Comparison of ENCODE assay signal across 9 cellular contexts in the genomic region with DNA sequence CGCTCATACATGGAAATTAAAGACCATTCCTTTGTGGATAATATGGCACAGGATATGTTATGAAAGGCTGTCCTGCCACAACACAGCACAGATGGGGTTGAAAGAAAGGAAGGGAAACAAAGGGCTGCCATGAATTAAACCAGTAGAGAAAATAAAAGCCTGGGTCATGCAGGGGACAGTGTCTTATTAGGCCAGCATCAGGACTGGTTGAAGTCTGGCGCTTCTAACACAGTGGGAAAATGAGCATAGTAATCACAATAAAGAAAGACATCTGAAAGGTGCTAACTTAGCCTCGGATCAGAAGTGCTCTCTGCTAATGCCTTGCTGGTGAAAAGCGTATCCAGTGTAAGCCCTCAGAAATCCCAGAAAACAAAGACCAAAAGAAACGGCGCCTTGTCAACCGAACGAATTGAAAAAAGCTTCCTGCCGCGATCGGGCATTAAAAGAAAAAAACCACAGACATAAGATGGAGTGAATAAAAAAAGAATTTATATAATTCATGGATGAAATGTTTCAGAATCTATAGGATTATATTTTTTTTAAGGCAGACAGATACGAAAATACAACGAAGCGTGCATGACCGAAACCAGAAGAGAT. TPM values are rescaled to one million over a fixed set of nuclear protein-coding genes. Genes with fewer than 3 reads are reported as not detected.
DNase-seq lines count a peak whose midpoint lies in the region; ATAC-seq, FAIRE-seq and TF ChIP-seq lines count a peak whose summit lies in the region.
"Had no signal": no experiment of that assay in that cellular context is flagged by ENCODE, and none has a peak within 500 bp of the region (broad histone marks: within the 10 kb centered on the region; RNA-seq: fewer than 3 reads in every experiment).

No MANE protein-coding gene starts in this region.

- H2AFZ ChIP-seq in endothelial cell of umbilical vein (ENCODE audit: low read depth, low read length) = no peak overlapping the region

- FAIRE-seq in endothelial cell of umbilical vein (lab: Jason Lieb, UNC) = no peak

- intact Hi-C loops in endothelial cell of umbilical vein (cut with micrococcal nuclease) = no loop called here

- H3K79me2 ChIP-seq in endothelial cell of umbilical vein (ENCODE audit: control insufficient read depth, insufficient read depth, low read length) = peaks cover 7% of the 10 kb centered on the region

- H3K27ac ChIP-seq in endothelial cell of umbilical vein (ENCODE audit: insufficient read depth, low read depth, low read length) = no peak overlapping the region
- H3K27ac ChIP-seq: prostate gland had no signal

- no peaks in the 10 kb centered on the region for H3K4me1 ChIP-seq in endothelial cell of umbilical vein (ENCODE audit: control insufficient read depth, extremely low read depth, insufficient read depth, low read length)
- H3K4me1 ChIP-seq: prostate gland had no signal

- CTCF ChIA-PET in activated CD8-positive, alpha-beta memory T cell treated with anti-CD3 and anti-CD28 coated beads, Interleukin-2, amount 10 ng/mL, durations not matched to agents 7 days and 5 days (lab: Charles Lee) = no interaction called here
- CTCF ChIA-PET in endothelial cell of umbilical vein (lab: Charles Lee) = no interaction called here

- H3K36me3 ChIP-seq in endothelial cell of umbilical vein (ENCODE audit: control insufficient read depth in 2 of 2, extremely low read depth in 1 of 2, insufficient read depth in 2 of 2, low read length in 2 of 2) = no peaks in the 10 kb centered on the region
- H3K36me3 ChIP-seq: prostate gland had no signal

- no peaks in the 10 kb centered on the region for H3K27me3 ChIP-seq in endothelial cell of umbilical vein (ENCODE audit: control insufficient read depth in 2 of 2, insufficient read depth in 2 of 2, low read length in 2 of 2)

- peaks cover 2% of the 10 kb centered on the region for H3K9me3 ChIP-seq in endothelial cell of umbilical vein (replicated peaks; ENCODE audit: control insufficient read depth, insufficient read depth, low read length)
- H3K9me3 ChIP-seq: prostate gland had no signal

- POLR2A ChIA-PET in endothelial cell of umbilical vein (lab: Charles Lee) = no interaction called here

- no peak for ATAC-seq in activated CD8-positive, alpha-beta memory T cell treated with anti-CD3 and anti-CD28 coated beads, Interleukin-2, amount 10 ng/mL, durations not matched to agents 7 days and 5 days

- H3K4me2 ChIP-seq in endothelial cell of umbilical vein (ENCODE audit: insufficient read depth, low read length) = no peak overlapping the region

- no peaks in the 10 kb centered on the region for H3K9me1 ChIP-seq in endothelial cell of umbilical vein (replicated peaks; ENCODE audit: control insufficient read depth, extremely low read depth, insufficient read depth, low read length)

- DNase-seq in activated CD8-positive, alpha-beta memory T cell treated with anti-CD3 and anti-CD28 coated beads, Interleukin-2, amount 10 ng/mL, durations not matched to agents 7 days and 5 days = no peak
- DNase-seq in activated CD8-positive, alpha-beta memory T cell treated with anti-CD3 and anti-CD28 coated beads for 24 hours = no peak
- DNase-seq in NCI-H82 treated with DMSO at 0.1 percent for 48 hours (lab: John Stamatoyannopoulos, UW; ENCODE audit: unreplicated experiment) (peak; percentile 75), endothelial cell of umbilical vein (ENCODE audit: low read depth, low spot score) (peak; percentile 1), stromal cell of bone marrow (ENCODE audit: low read depth) (peak; percentile 0), HuH-7.5 (ENCODE audit: low spot score) (no peak), HPDE6-E6E7 (ENCODE audit: extremely low spot score) (no peak)
- no peak for DNase-seq in stimulated activated CD4-positive, alpha-beta T cell treated with anti-CD3 and anti-CD28 coated beads, Interleukin-2, amount 100 ng/mL, for 24 hours

- H3K27ac Mint-ChIP-seq in activated CD8-positive, alpha-beta memory T cell treated with anti-CD3 and anti-CD28 coated beads, Interleukin-2, amount 10 ng/mL, durations not matched to agents 7 days and 5 days = no peak overlapping the region

- no peak for TF ChIP-seq POLR2A in endothelial cell of umbilical vein (IDR thresholded peaks at IDR 0.05; ENCODE audit: low read depth, low read length)

- H3K4me3 ChIP-seq in endothelial cell of umbilical vein (replicated peaks in 1 of 3; ENCODE audit: insufficient read depth in 1 of 3, low read depth in 1 of 3, low read length in 3 of 3) = no peak overlapping the region
- H3K4me3 ChIP-seq: prostate gland had no signal

- H3K4me1 Mint-ChIP-seq in activated CD8-positive, alpha-beta memory T cell treated with anti-CD3 and anti-CD28 coated beads, Interleukin-2, amount 10 ng/mL, durations not matched to agents 7 days and 5 days = no peaks in the 10 kb centered on the region

- H3K9me3 Mint-ChIP-seq in activated CD8-positive, alpha-beta memory T cell treated with anti-CD3 and anti-CD28 coated beads, Interleukin-2, amount 10 ng/mL, durations not matched to agents 7 days and 5 days (ENCODE audit: low read depth) = peaks cover 3% of the 10 kb centered on the region

- no peak for TF ChIP-seq CTCF in endothelial cell of umbilical vein (IDR thresholded peaks at IDR 0.05; ENCODE audit: extremely low read depth in 1 of 2, insufficient read depth in 1 of 2, low read depth in 1 of 2, low read length in 2 of 2)

- dilution Hi-C loops in endothelial cell of umbilical vein (cut with MboI; ENCODE audit: extremely low pct_ligation_motif_present, low sequenced_read_pairs) = no loop called here

- H3K9ac ChIP-seq in endothelial cell of umbilical vein (replicated peaks; ENCODE audit: extremely low read depth, insufficient read depth, low read length) = no peak overlapping the region

- BruUV-seq in endothelial cell of umbilical vein (replicated peaks; lab: Mats Ljungman, UMichigan) = no TSS peak

- H4K20me1 ChIP-seq in endothelial cell of umbilical vein (replicated peaks; ENCODE audit: control insufficient read depth, extremely low read depth, insufficient read depth, low read length) = no peaks in the 10 kb centered on the region

- peak overlapping the region; percentile 55 for H3K4me3 Mint-ChIP-seq in activated CD8-positive, alpha-beta memory T cell treated with anti-CD3 and anti-CD28 coated beads, Interleukin-2, amount 10 ng/mL, durations not matched to agents 7 days and 5 days

- no peaks in the 10 kb centered on the region for H3K27me3 Mint-ChIP-seq in activated CD8-positive, alpha-beta memory T cell treated with anti-CD3 and anti-CD28 coated beads, Interleukin-2, amount 10 ng/mL, durations not matched to agents 7 days and 5 days

- no peaks in the 10 kb centered on the region for H3K36me3 Mint-ChIP-seq in activated CD8-positive, alpha-beta memory T cell treated with anti-CD3 and anti-CD28 coated beads, Interleukin-2, amount 10 ng/mL, durations not matched to agents 7 days and 5 days

TF ChIP-seq in endothelial cell of umbilical vein, 7 proteins besides CTCF, POLR2A, EP300 and RAD21:
- TF ChIP-seq MYC (IDR thresholded peaks at IDR 0.05; ENCODE audit: low read depth, low read length) (no peak), EZH2 (IDR thresholded peaks at IDR 0.05; ENCODE audit: borderline replicate concordance, low read depth, low read length, severe bottlenecking) (no peak), POLR2AphosphoS5 (IDR thresholded peaks at IDR 0.05; ENCODE audit: insufficient read depth, low read depth, low read length) (no peak), GATA2 (IDR thresholded peaks at IDR 0.05; ENCODE audit: insufficient read depth, insufficient read length, low read depth, low read length) (no peak), JUN (IDR thresholded peaks at IDR 0.05; ENCODE audit: borderline replicate concordance, insufficient read depth, insufficient read length, low read depth) (no peak), FOS (IDR thresholded peaks at IDR 0.05; ENCODE audit: borderline replicate concordance, insufficient read depth, low read length) (no peak)
- TF ChIP-seq, protein P1, sequence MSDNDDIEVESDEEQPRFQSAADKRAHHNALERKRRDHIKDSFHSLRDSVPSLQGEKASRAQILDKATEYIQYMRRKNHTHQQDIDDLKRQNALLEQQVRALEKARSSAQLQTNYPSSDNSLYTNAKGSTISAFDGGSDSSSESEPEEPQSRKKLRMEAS (IDR thresholded peaks at IDR 0.05; ENCODE audit: insufficient read depth, insufficient read length) = no peak

RNA-seq across cellular contexts. Expression of a gene that starts 0.6 kb away (rescaled TPM):
- total RNA-seq in activated CD8-positive, alpha-beta memory T cell treated with anti-CD3 and anti-CD28 coated beads, Interleukin-2, amount 10 ng/mL, durations not matched to agents 7 days and 5 days = 1 to 10 TPM; 1.4 to 1.9 TPM
- 0.18 TPM in 2 replicates for total RNA-seq in endothelial cell of umbilical vein
- polyA plus RNA-seq in endothelial cell of umbilical vein = 0.16 and 0.40 TPM in 2 replicates
- 0.28 and 0.39 TPM in 2 replicates for polyA plus RNA-seq in endothelial cell of umbilical vein (2011; cell fraction: cytosol; rRNA removed)
- polyA plus RNA-seq in endothelial cell of umbilical vein (2011; cell fraction: nucleus; rRNA removed) = 1.0 and 1.3 TPM in 2 replicates
- polyA plus RNA-seq in endothelial cell of umbilical vein (2012) = 0.17 TPM in 1 of 2 replicates, not detected in the other
- polyA minus RNA-seq in endothelial cell of umbilical vein = 1.4 and 1.5 TPM in 2 replicates
- polyA minus RNA-seq in endothelial cell of umbilical vein (2011; cell fraction: cytosol; rRNA and poly(A)+ RNA removed) = 4.3 TPM
- polyA minus RNA-seq in endothelial cell of umbilical vein (2011; cell fraction: nucleus; rRNA and poly(A)+ RNA removed) = 1.3 and 2.1 TPM in 2 replicates

Comparison
In these comparisons a context has a peak if more than half of its experiments do, and no peak if none do; other contexts are left out.
1. DNase-seq: peak in NCI-H82 treated with DMSO at 0.1 percent for 48 hours (single experiment), endothelial cell of umbilical vein (single experiment) and stromal cell of bone marrow (single experiment); none in activated CD8-positive, alpha-beta memory T cell treated with anti-CD3 and anti-CD28 coated beads, Interleukin-2, amount 10 ng/mL, durations not matched to agents 7 days and 5 days (single experiment), activated CD8-positive, alpha-beta memory T cell treated with anti-CD3 and anti-CD28 coated beads for 24 hours (single experiment), HuH-7.5 (single experiment), HPDE6-E6E7 (single experiment) and stimulated activated CD4-positive, alpha-beta T cell treated with anti-CD3 and anti-CD28 coated beads, Interleukin-2, amount 100 ng/mL, for 24 hours (0 of 2).